18 cellular contexts compared by ENCODE assay signal in genomic region chr11:129951883-129952262, GRCh38. TPM values are rescaled to one million over a fixed set of nuclear protein-coding genes. Genes with fewer than 3 reads are reported as not detected.
DNase-seq lines count a peak whose midpoint lies in the region; ATAC-seq, FAIRE-seq and TF ChIP-seq lines count a peak whose summit lies in the region.
"Had no signal": no experiment of that assay in that cellular context is flagged by ENCODE, and none has a peak within 500 bp of the region (broad histone marks: within the 10 kb centered on the region; RNA-seq: fewer than 3 reads in every experiment).

No MANE protein-coding gene starts in this region.

- H2AFZ ChIP-seq in K562 (ENCODE audit: low read depth, low read length) (peak overlapping the region; percentile 93; the same call in 1 of the 2 replicates), neural cell (ENCODE audit: low read depth, low read length) (no peak overlapping the region)

- H3K4me3 ChIP-seq in DOHH2 (ENCODE audit: low read length) = peak overlapping the region; percentile 56; the same call in 1 of the 2 replicates
- H3K4me3 ChIP-seq in K562 = no peak overlapping the region
- no peak overlapping the region for H3K4me3 ChIP-seq in neural cell (ENCODE audit: low read length)
- H3K4me3 ChIP-seq in gastroesophageal sphincter = no peak overlapping the region
- H3K4me3 ChIP-seq: A549 had no signal

- H3K9me3 ChIP-seq in DOHH2 (ENCODE audit: control insufficient read depth, insufficient read depth, low read length) (no peaks in the 10 kb centered on the region), K562 (replicated peaks; ENCODE audit: control insufficient read depth, insufficient read depth, low read depth, low read length) (no peaks in the 10 kb centered on the region), neural cell (ENCODE audit: low read length) (no peaks in the 10 kb centered on the region), gastroesophageal sphincter (no peaks in the 10 kb centered on the region)
- H3K9me3 ChIP-seq: A549, SK-N-SH had no signal

- H3F3A ChIP-seq in DOHH2 (ENCODE audit: control insufficient read depth, insufficient read depth) (peaks cover 50% of the 10 kb centered on the region), neural cell (ENCODE audit: insufficient read depth, low read length, poor library complexity, severe bottlenecking) (no peaks in the 10 kb centered on the region)

- ATAC-seq in K562 (no peak), gastroesophageal sphincter (no peak)
- ATAC-seq: A549, PC-3 had no signal

- peaks cover 29% of the 10 kb centered on the region for H3K4me1 Mint-ChIP-seq in type B pancreatic cell (ENCODE audit: unreplicated experiment)
- H3K4me1 Mint-ChIP-seq: CD8-positive, alpha-beta memory T cell had no signal

- H3K36me3 ChIP-seq in DOHH2 (ENCODE audit: control insufficient read depth, low read length) (peaks cover 3% of the 10 kb centered on the region; the same call in 1 of the 2 replicates), K562 (ENCODE audit: control insufficient read depth, insufficient read depth, low read length) (peaks cover 5% of the 10 kb centered on the region), neural cell (ENCODE audit: insufficient read depth, low read length) (no peaks in the 10 kb centered on the region), gastroesophageal sphincter (peaks cover 0 to 33% of the 10 kb centered on the region in 2 donors)

- TF ChIP-seq EP300 in K562 (IDR thresholded peaks at IDR 0.05; ENCODE audit: low read length) (no peak), neural cell (conservative IDR thresholded peaks at IDR 0.05; ENCODE audit: poor library complexity, severe bottlenecking) (no peak), gastroesophageal sphincter (IDR thresholded peaks at IDR 0.05) (no peak)

- no TSS peak for BruUV-seq in K562 (replicated peaks; lab: Mats Ljungman, UMichigan)

- peaks cover 13% of the 10 kb centered on the region for H3K36me3 Mint-ChIP-seq in type B pancreatic cell

- TF ChIP-seq RAD21 in K562 (CRISPR knock-in tag; conservative IDR thresholded peaks at IDR 0.05 in 1 of 2, IDR thresholded peaks at IDR 0.05 in 1 of 2) (no peak), neural cell (conservative IDR thresholded peaks at IDR 0.05) (no peak)

- peak overlapping the region; percentile 91 for H3K27ac ChIP-seq in DOHH2 (ENCODE audit: low read depth, low read length)
- H3K27ac ChIP-seq in K562 (ENCODE audit: extremely low read depth, low read depth, low read length) = no peak overlapping the region; the same call in 2 of the 3 replicates
- H3K27ac ChIP-seq in neural cell (ENCODE audit: low read length) = peak overlapping the region; percentile 43
- H3K27ac ChIP-seq in gastroesophageal sphincter = no peak overlapping the region
- H3K27ac ChIP-seq: A549 had no signal

- H3K27me3 ChIP-seq in DOHH2 (ENCODE audit: control insufficient read depth, low read length) (no peaks in the 10 kb centered on the region), K562 (ENCODE audit: control insufficient read depth in 2 of 2, insufficient read depth in 2 of 2, low read length in 2 of 2) (no peaks in the 10 kb centered on the region), neural cell (ENCODE audit: insufficient read depth, low read depth, low read length) (no peaks in the 10 kb centered on the region), gastroesophageal sphincter (no peaks in the 10 kb centered on the region)

- H3K4me3 Mint-ChIP-seq in type B pancreatic cell = no peak overlapping the region
- H3K4me3 Mint-ChIP-seq: CD8-positive, alpha-beta memory T cell had no signal

- POLR2A ChIA-PET in K562 (lab: Yijun Ruan, JAX) = interaction anchor here (1.7 kb wide), 1 partner anchor 119 kb away, joined by 5 read pairs; no protein-coding TSS in a partner anchor

- no peaks in the 10 kb centered on the region for H3K27me3 Mint-ChIP-seq in type B pancreatic cell
- H3K27me3 Mint-ChIP-seq: CD8-positive, alpha-beta memory T cell had no signal

- H3K9me2 ChIP-seq in DOHH2 (replicated peaks; ENCODE audit: control insufficient read depth, low read length) = no peaks in the 10 kb centered on the region
- no peaks in the 10 kb centered on the region for H3K9me2 ChIP-seq in neural cell (ENCODE audit: insufficient read depth, low read length)
- H3K9me2 ChIP-seq: SK-N-SH had no signal

- H3K9me1 ChIP-seq in K562 (ENCODE audit: control insufficient read depth, insufficient read depth, low read length) = no peaks in the 10 kb centered on the region

- peak overlapping the region; percentile 89 for H3K4me2 ChIP-seq in DOHH2 (ENCODE audit: low read length)
- H3K4me2 ChIP-seq in K562 (ENCODE audit: insufficient read depth, low read length) = no peak overlapping the region
- no peak overlapping the region for H3K4me2 ChIP-seq in neural cell (ENCODE audit: low read length)
- H3K4me2 ChIP-seq: A549, SK-N-SH had no signal

- WGBS in K562 (ENCODE audit: insufficient coverage, low coverage, missing lambda C conversion rate) = 50% methylated on average over 1 of the region's 1 CpG
- WGBS in gastroesophageal sphincter (ENCODE audit: low coverage in 1 of 2), 2 donors = 78 to 83% methylated on average over 1 of the region's 1 CpG

- H3K79me2 ChIP-seq in DOHH2 (ENCODE audit: control insufficient read depth, low read length) (peaks cover 10% of the 10 kb centered on the region), K562 (ENCODE audit: control insufficient read depth, insufficient read depth, low read length) (no peaks in the 10 kb centered on the region), neural cell (replicated peaks; ENCODE audit: insufficient read depth, low read length) (no peaks in the 10 kb centered on the region)

- H3K9ac ChIP-seq in K562 (ENCODE audit: insufficient read depth in 1 of 2, low read depth in 2 of 2, low read length in 2 of 2) = no peak overlapping the region
- no peak overlapping the region for H3K9ac ChIP-seq in neural cell (ENCODE audit: low read length)
- H3K9ac ChIP-seq: SK-N-SH had no signal

- no peak for FAIRE-seq in K562 (lab: Jason Lieb, UNC)
- FAIRE-seq: A549, D721Med, H54 had no signal

- H3K9me3 Mint-ChIP-seq in type B pancreatic cell = no peaks in the 10 kb centered on the region
- H3K9me3 Mint-ChIP-seq: CD8-positive, alpha-beta memory T cell had no signal

- H3K4me1 ChIP-seq in DOHH2 (ENCODE audit: control insufficient read depth, low read length) = peaks cover 59% of the 10 kb centered on the region
- peaks cover 18 to 29% of the 10 kb centered on the region in 2 experiments; a peak in 4 of 5 replicates for H3K4me1 ChIP-seq in K562 (replicated peaks in 1 of 2; ENCODE audit: control insufficient read depth in 2 of 2, insufficient read depth in 2 of 2, low read length in 2 of 2)
- H3K4me1 ChIP-seq in gastroesophageal sphincter = peaks cover 0 to 11% (median 0%) of the 10 kb centered on the region in 3 donors
- H3K4me1 ChIP-seq: A549 had no signal

- no peak overlapping the region for H3K27ac Mint-ChIP-seq in type B pancreatic cell
- H3K27ac Mint-ChIP-seq: CD8-positive, alpha-beta memory T cell had no signal

- intact Hi-C loops in K562 (cut with micrococcal nuclease) = loop anchor here (2.0 kb wide), 1 partner anchor 51 kb away; the partner anchor contains the start of gene PRDM10

- H4K20me1 ChIP-seq in DOHH2 (ENCODE audit: control insufficient read depth, insufficient read depth, low read depth, low read length) = no peaks in the 10 kb centered on the region
- no peaks in the 10 kb centered on the region for H4K20me1 ChIP-seq in K562 (replicated peaks; ENCODE audit: control insufficient read depth, insufficient read depth, low read length)
- H4K20me1 ChIP-seq in neural cell (ENCODE audit: insufficient read depth) = no peaks in the 10 kb centered on the region

- in situ Hi-C loops in K562 (cut with MboI) = no loop called here
- in situ Hi-C loops in ACHN (cut with HindIII; ENCODE audit: low pct_ligation_motif_present, low pct_unique_long_range_greater_than_20kb, low sequenced_read_pairs) = no loop called here

- TF ChIP-seq CTCF in DOHH2 (IDR thresholded peaks at IDR 0.05; ENCODE audit: low read depth, low read length, poor library complexity, severe bottlenecking) = no peak
- TF ChIP-seq CTCF in K562 (IDR thresholded peaks at IDR 0.05 in 2 of 3, conservative IDR thresholded peaks at IDR 0.05 in 1 of 3; ENCODE audit: insufficient read depth in 2 of 3, low read depth in 1 of 3, low read length in 3 of 3) = no peak
- TF ChIP-seq CTCF in neural cell (IDR thresholded peaks at IDR 0.05; ENCODE audit: poor library complexity, severe bottlenecking) = no peak
- no peak for TF ChIP-seq CTCF in type B pancreatic cell (conservative IDR thresholded peaks at IDR 0.05)
- TF ChIP-seq CTCF in gastroesophageal sphincter (IDR thresholded peaks at IDR 0.05) = no peak

- CTCF ChIA-PET in K562 (lab: Yijun Ruan, JAX; ENCODE audit: low intra/inter-chr PET ratio) = no interaction called here

- TF ChIP-seq POLR2A in K562 (conservative IDR thresholded peaks at IDR 0.05) = no peak
- TF ChIP-seq POLR2A in gastroesophageal sphincter (IDR thresholded peaks at IDR 0.05) = no peak

- DNase-seq in NCI-H526 treated with DMSO at 0.1 percent for 48 hours (lab: John Stamatoyannopoulos, UW) (peak; percentile 75), K562 (ENCODE audit: extremely low read depth in 1 of 4, low spot score in 3 of 4) (no peak), ACHN (no peak), type B pancreatic cell (ENCODE audit: extremely low spot score, unreplicated experiment) (no peak)
- DNase-seq: CD8-positive, alpha-beta memory T cell; DMS79; NCI-H1436 treated with DMSO at 0.1 percent for 48 hours; NCI-H2029; NCI-H446 treated with DMSO at 0.1 percent for 48 hours; PC-3; SHP77 treated with DMSO at 0.1 percent for 48 hours; SK-N-SH had no signal

RNA-seq across cellular contexts. Expression of gene PRDM10, which starts 50.8 kb away (rescaled TPM):
- 43.6 and 51.3 TPM in 2 replicates for total RNA-seq in K562 (2011; cell fraction: chromatin; rRNA removed; ENCODE audit: low replicate concordance)
- 17.5 and 22.8 TPM in 2 replicates for total RNA-seq in K562 (2011; cell fraction: nucleolus; rRNA removed)
- 9.8 and 24.3 TPM in 2 replicates for total RNA-seq in K562 (2011; cell fraction: nucleoplasm; rRNA removed)
- 4.7 and 5.1 TPM in 2 replicates for total RNA-seq in K562 (2014; rRNA removed)
- 4.3 and 4.4 TPM in 2 replicates for total RNA-seq in K562 (2014; rRNA removed; fragmentation: Illumina TruSeq; extraction: Trizol)
- total RNA-seq in K562 (2015; rRNA removed; fragmentation: Illumina TruSeq; extraction: Trizol) = 4.9 TPM in 2 replicates
- 8.9 and 9.3 TPM in 2 replicates for total RNA-seq in K562 (2021)
- polyA plus RNA-seq in K562 (2011; rRNA removed) = 4.5 and 7.0 TPM in 2 replicates
- polyA plus RNA-seq in K562 (2011; cell fraction: cytosol; rRNA removed) = 10.6 and 14.2 TPM in 2 replicates
- polyA plus RNA-seq in K562 (2011; cell fraction: nucleus; rRNA removed) = 10.6 and 27.2 TPM in 2 replicates
- 2.6 and 3.4 TPM in 2 replicates for polyA plus RNA-seq in K562 (2012)
- polyA plus RNA-seq in K562 (2014; fragmentation: Illumina TruSeq; extraction: Trizol) = 4.9 and 6.7 TPM in 2 replicates
- polyA plus RNA-seq in K562 (2014; fragmentation: Nextera tagmentation; extraction: Ambion mirVana) = under 1 TPM; 0.89 to 0.94 TPM
- polyA plus RNA-seq in K562 (2014; rRNA removed) = 3.1 and 4.2 TPM in 2 replicates
- 14.6 and 17.6 TPM in 2 replicates for polyA minus RNA-seq in K562 (2011; rRNA and poly(A)+ RNA removed)
- polyA minus RNA-seq in K562 (2011; cell fraction: cytosol; rRNA and poly(A)+ RNA removed) = 10.1 and 14.1 TPM in 2 replicates
- 8.3 and 11.3 TPM in 2 replicates for polyA minus RNA-seq in K562 (2011; cell fraction: nucleus; rRNA and poly(A)+ RNA removed)
- 13.7 and 15.3 TPM in 2 replicates for polyA plus RNA-seq in neural cell
- polyA minus RNA-seq in neural cell = 19.6 and 22.2 TPM in 2 replicates
- 13.2 and 13.4 TPM in 2 replicates for total RNA-seq in type B pancreatic cell (ENCODE audit: low replicate concordance)
- total RNA-seq in gastroesophageal sphincter = 10 to 100 TPM in 1 of 4 donors, 1 to 10 TPM in 3; 6.6 to 12.0 (median 7.4) TPM

RNA-seq across cellular contexts. Expression of gene NFRKB, which starts 56.5 kb away (rescaled TPM):
- total RNA-seq in K562 (2011; cell fraction: chromatin; rRNA removed; ENCODE audit: low replicate concordance) = 121 TPM in 2 replicates
- 60.9 and 64.5 TPM in 2 replicates for total RNA-seq in K562 (2011; cell fraction: nucleolus; rRNA removed)
- 77.7 and 91.8 TPM in 2 replicates for total RNA-seq in K562 (2011; cell fraction: nucleoplasm; rRNA removed)
- 23.9 and 32.1 TPM in 2 replicates for total RNA-seq in K562 (2014; rRNA removed)
- 22.1 and 23.6 TPM in 2 replicates for total RNA-seq in K562 (2014; rRNA removed; fragmentation: Illumina TruSeq; extraction: Trizol)
- 25.8 and 27.2 TPM in 2 replicates for total RNA-seq in K562 (2015; rRNA removed; fragmentation: Illumina TruSeq; extraction: Trizol)
- total RNA-seq in K562 (2021) = 39.4 and 42.6 TPM in 2 replicates
- 19.3 and 26.0 TPM in 2 replicates for polyA plus RNA-seq in K562 (2011; rRNA removed)
- 16.9 and 29.9 TPM in 2 replicates for polyA plus RNA-seq in K562 (2011; cell fraction: cytosol; rRNA removed)
- polyA plus RNA-seq in K562 (2011; cell fraction: nucleus; rRNA removed) = 76.8 and 117 TPM in 2 replicates
- polyA plus RNA-seq in K562 (2012) = 24.8 and 31.1 TPM in 2 replicates
- polyA plus RNA-seq in K562 (2014; fragmentation: Illumina TruSeq; extraction: Trizol) = 33.5 and 34.0 TPM in 2 replicates
- polyA plus RNA-seq in K562 (2014; fragmentation: Nextera tagmentation; extraction: Ambion mirVana) = 10 to 100 TPM in 1 of 2 experiments, 1 to 10 TPM in 1; 7.1 to 11.6 TPM
- 19.8 and 23.6 TPM in 2 replicates for polyA plus RNA-seq in K562 (2014; rRNA removed)
- polyA minus RNA-seq in K562 (2011; rRNA and poly(A)+ RNA removed) = 17.6 and 31.5 TPM in 2 replicates
- polyA minus RNA-seq in K562 (2011; cell fraction: cytosol; rRNA and poly(A)+ RNA removed) = 7.6 and 22.7 TPM in 2 replicates
- polyA minus RNA-seq in K562 (2011; cell fraction: nucleus; rRNA and poly(A)+ RNA removed) = 28.4 and 32.2 TPM in 2 replicates
- polyA plus RNA-seq in neural cell = 26.6 and 26.7 TPM in 2 replicates
- polyA minus RNA-seq in neural cell = 35.8 and 38.1 TPM in 2 replicates
- 37.9 and 49.0 TPM in 2 replicates for total RNA-seq in type B pancreatic cell (ENCODE audit: low replicate concordance)
- 10 to 100 TPM; 25.8 to 34.1 (median 28.4) TPM for total RNA-seq in gastroesophageal sphincter

Comparison
In these comparisons a context has a peak if more than half of its experiments do, and no peak if none do; other contexts are left out.
1. H3K27ac ChIP-seq: peak in DOHH2 (single experiment) and neural cell (single experiment); none in K562 (single experiment) and gastroesophageal sphincter (0 of 4).